Comparison of ENCODE assay signal across 9 cellular contexts in the genomic region with DNA sequence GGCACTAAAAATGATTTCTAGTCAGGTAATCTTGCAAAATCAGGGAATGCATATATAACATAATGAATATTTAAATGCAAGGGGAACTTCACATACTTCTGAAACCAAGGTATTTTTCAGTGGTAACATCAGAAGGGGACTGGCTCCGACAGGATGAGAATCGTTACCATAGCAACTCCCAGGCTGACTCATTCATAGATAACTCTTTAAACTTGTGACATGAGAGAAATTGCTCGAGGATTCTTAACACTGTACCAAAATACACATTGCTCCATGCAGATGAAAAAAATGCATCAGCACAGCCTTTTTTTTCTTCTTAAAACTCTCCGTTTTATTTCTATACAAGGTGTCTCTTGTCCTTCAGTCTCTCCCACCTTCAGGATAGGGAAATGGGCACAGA.
DNase-seq lines count a peak whose midpoint lies in the region; ATAC-seq, FAIRE-seq and TF ChIP-seq lines count a peak whose summit lies in the region.
"Had no signal": no experiment of that assay in that cellular context is flagged by ENCODE, and none has a peak within 500 bp of the region (broad histone marks: within the 10 kb centered on the region; RNA-seq: fewer than 3 reads in every experiment).

No MANE protein-coding gene starts in this region.

- FAIRE-seq in urothelium cell line (lab: Jason Lieb, UNC), result no peak

- no peak overlapping the region for H3K4me3 ChIP-seq in A673 (ENCODE audit: low read depth, low read length, poor library complexity, severe bottlenecking)
- H3K4me3 ChIP-seq: lung had no signal

- intact Hi-C loops in A673 (cut with micrococcal nuclease; ENCODE audit: unreplicated experiment), result no loop called here

- ATAC-seq in HG03066 (IDR thresholded peaks at IDR 0.05; ENCODE audit: low read depth, unreplicated experiment), result peak; percentile 100

- no peak overlapping the region for H3K27ac ChIP-seq in A673 (ENCODE audit: low read depth, low read length, poor library complexity, severe bottlenecking)
- H3K27ac ChIP-seq in angular gyrus (ENCODE audit: low read depth, low read length), result peak overlapping the region; percentile 37

- peak; percentile 18 for DNase-seq in A673 (ENCODE audit: low spot score)
- peak; percentile 14 for DNase-seq in GM19238 (ENCODE audit: insufficient read length, low spot score)
- peak; percentile 61 for DNase-seq in urothelium cell line (ENCODE audit: low spot score)
- DNase-seq in islet precursor cell, result no peak
- no peak for DNase-seq in cerebellum (ENCODE audit: low spot score)
- no peak for DNase-seq in NCI-H345 (lab: John Stamatoyannopoulos, UW)

- H3K9me3 ChIP-seq in A673 (ENCODE audit: low read depth, low read length, poor library complexity, severe bottlenecking), result no peaks in the 10 kb centered on the region

- no peaks in the 10 kb centered on the region for H3K27me3 ChIP-seq in A673 (replicated peaks; ENCODE audit: insufficient read depth, low read depth, low read length, poor library complexity)

- no peaks in the 10 kb centered on the region for H3K36me3 ChIP-seq in A673 (ENCODE audit: insufficient read depth, low read length, poor library complexity, severe bottlenecking)

- no peaks in the 10 kb centered on the region for H3K4me1 ChIP-seq in A673 (ENCODE audit: insufficient read depth, low read length, poor library complexity, severe bottlenecking)

- POLR2A ChIA-PET in A673 (lab: Charles Lee; ENCODE audit: low non-redundant PET), result no interaction called here

- no peak for TF ChIP-seq CTCF in A673 (conservative IDR thresholded peaks at IDR 0.05; ENCODE audit: low read depth, low read length)

- no TSS peak for BruUV-seq in A673 (replicated peaks; lab: Mats Ljungman, UMichigan)

- CTCF ChIA-PET in A673 (lab: Charles Lee), result no interaction called here

Comparison
In these comparisons a context has a peak if more than half of its experiments do, and no peak if none do; other contexts are left out.
1. DNase-seq: peak in A673 (single experiment), GM19238 (single experiment) and urothelium cell line (single experiment); none in islet precursor cell (single experiment), cerebellum (single experiment) and NCI-H345 (single experiment).